Comparison of ENCODE assay signal across 8 cellular contexts in the genomic region with DNA sequence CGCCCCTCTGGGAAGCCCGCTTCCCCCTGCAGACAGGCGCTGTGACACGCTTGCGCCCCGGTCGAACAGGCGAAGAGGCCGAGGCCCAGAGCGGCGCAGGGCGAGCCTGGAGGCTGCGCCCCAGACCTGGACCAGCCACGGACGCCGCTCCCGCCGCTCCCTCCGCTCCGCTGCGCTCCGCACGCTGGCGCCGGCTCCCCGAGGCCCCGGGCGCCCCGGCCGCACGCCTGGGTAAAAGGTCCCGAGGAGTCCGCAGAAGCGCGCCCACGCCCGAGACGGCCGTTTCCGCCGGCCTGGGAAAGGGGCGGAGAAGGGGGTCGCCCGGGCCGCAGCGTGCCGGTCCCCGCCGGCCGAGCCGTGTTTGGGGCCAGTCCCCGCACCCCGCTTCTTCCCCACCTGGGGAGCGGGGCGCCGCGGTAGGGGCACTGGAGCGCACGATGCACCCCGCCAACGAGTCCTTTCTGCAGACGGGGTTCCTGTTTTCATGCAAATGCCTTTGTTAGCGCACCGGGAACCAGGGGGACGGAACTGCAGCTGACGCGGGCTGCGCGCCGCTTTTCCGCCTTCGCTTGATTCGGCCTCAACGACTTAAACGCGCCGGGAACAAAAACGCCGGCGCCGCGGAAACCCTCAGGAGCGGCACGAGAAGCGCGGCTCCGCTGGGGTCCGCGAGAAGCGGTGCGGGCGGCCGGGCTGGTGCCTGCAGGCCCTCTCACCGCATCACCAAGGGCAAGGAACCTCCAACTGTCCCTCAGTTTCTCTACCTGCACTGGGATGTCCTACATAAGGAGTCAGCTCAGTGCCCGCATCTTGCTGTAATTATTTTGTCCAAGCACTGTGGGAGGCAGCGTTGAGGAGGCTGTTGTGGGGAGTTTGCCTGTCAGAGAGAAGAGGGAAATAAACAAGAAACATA.
DNase-seq lines count a peak whose midpoint lies in the region; ATAC-seq and TF ChIP-seq lines count a peak whose summit lies in the region.

No MANE protein-coding gene starts in this region.

- H4K20me1 ChIP-seq in SU-DHL-6 (ENCODE audit: low read depth, low read length), result no peaks in the 10 kb centered on the region

- peak overlapping the region; percentile 54 for H3K9ac ChIP-seq in SU-DHL-6 (ENCODE audit: low read length)

- peak overlapping the region; percentile 57 for H3K4me2 ChIP-seq in SU-DHL-6 (ENCODE audit: low read depth, low read length, poor library complexity, severe bottlenecking)

- H3K4me1 ChIP-seq in effector memory CD4-positive, alpha-beta T cell (ENCODE audit: control insufficient read depth, insufficient read depth, low read length, poor library complexity, severe bottlenecking), result peaks cover 6% of the 10 kb centered on the region

- H3K9me2 ChIP-seq in SU-DHL-6 (replicated peaks; ENCODE audit: insufficient read depth, low read length), result no peaks in the 10 kb centered on the region

- ATAC-seq in HG02678 (IDR thresholded peaks at IDR 0.05; ENCODE audit: unreplicated experiment) (peak; percentile 57), HG03045 (IDR thresholded peaks at IDR 0.05; ENCODE audit: unreplicated experiment) (no peak)

- peak; percentile 21 for DNase-seq in DMS114 treated with DMSO at 0.1 percent for 48 hours (lab: John Stamatoyannopoulos, UW; ENCODE audit: unreplicated experiment)
- DNase-seq in effector memory CD4-positive, alpha-beta T cell, result no peak
- peak; percentile 72 for DNase-seq in medulla oblongata (ENCODE audit: extremely low spot score)
- no peak for DNase-seq in DMS53 (lab: John Stamatoyannopoulos, UW)

- TF ChIP-seq CTCF in SU-DHL-6 (IDR thresholded peaks at IDR 0.05; ENCODE audit: insufficient read depth, low read length, poor library complexity, severe bottlenecking), result no peak

- H3F3A ChIP-seq in SU-DHL-6 (ENCODE audit: insufficient read depth), result no peaks in the 10 kb centered on the region

- H3K79me2 ChIP-seq in SU-DHL-6 (ENCODE audit: insufficient read depth, low read length), result no peaks in the 10 kb centered on the region

- no peaks in the 10 kb centered on the region for H3K27me3 ChIP-seq in SU-DHL-6 (ENCODE audit: low read length)
- peaks cover 23% of the 10 kb centered on the region for H3K27me3 ChIP-seq in effector memory CD4-positive, alpha-beta T cell (replicated peaks; ENCODE audit: control insufficient read depth, insufficient read depth, low read length, poor library complexity, severe bottlenecking)

- H3K27ac ChIP-seq in SU-DHL-6 (ENCODE audit: low read depth, low read length) (no peak overlapping the region), temporal lobe (ENCODE audit: low read depth, low read length) (peak overlapping the region; percentile 70)
- no peak overlapping the region for H3K27ac ChIP-seq in effector memory CD4-positive, alpha-beta T cell (ENCODE audit: insufficient read depth, low read length, poor library complexity, severe bottlenecking)

- peak overlapping the region; percentile 15 for H2AFZ ChIP-seq in SU-DHL-6 (ENCODE audit: low read depth, low read length, severe bottlenecking)

- H3K9me3 ChIP-seq in SU-DHL-6 (ENCODE audit: insufficient read depth, low read length), result no peaks in the 10 kb centered on the region
- no peaks in the 10 kb centered on the region for H3K9me3 ChIP-seq in effector memory CD4-positive, alpha-beta T cell (ENCODE audit: control insufficient read depth, low read length)

- no peaks in the 10 kb centered on the region for H3K36me3 ChIP-seq in SU-DHL-6 (ENCODE audit: low read length)
- H3K36me3 ChIP-seq in effector memory CD4-positive, alpha-beta T cell (ENCODE audit: control insufficient read depth, insufficient read depth, low read length), result no peaks in the 10 kb centered on the region

- H3K4me3 ChIP-seq in SU-DHL-6 (ENCODE audit: insufficient read depth, low read length, poor library complexity, severe bottlenecking), result peak overlapping the region; percentile 42
- H3K4me3 ChIP-seq in effector memory CD4-positive, alpha-beta T cell (ENCODE audit: insufficient read depth, low read depth, low read length, poor library complexity, severe bottlenecking), result peak overlapping the region; percentile 27

Comparison
In these comparisons a context has a peak if more than half of its experiments do, and no peak if none do; other contexts are left out.
1. DNase-seq: peak in DMS114 treated with DMSO at 0.1 percent for 48 hours (single experiment) and medulla oblongata (single experiment); none in effector memory CD4-positive, alpha-beta T cell (0 of 3) and DMS53 (single experiment).